19 cellular contexts compared by ENCODE assay signal in the genomic region with DNA sequence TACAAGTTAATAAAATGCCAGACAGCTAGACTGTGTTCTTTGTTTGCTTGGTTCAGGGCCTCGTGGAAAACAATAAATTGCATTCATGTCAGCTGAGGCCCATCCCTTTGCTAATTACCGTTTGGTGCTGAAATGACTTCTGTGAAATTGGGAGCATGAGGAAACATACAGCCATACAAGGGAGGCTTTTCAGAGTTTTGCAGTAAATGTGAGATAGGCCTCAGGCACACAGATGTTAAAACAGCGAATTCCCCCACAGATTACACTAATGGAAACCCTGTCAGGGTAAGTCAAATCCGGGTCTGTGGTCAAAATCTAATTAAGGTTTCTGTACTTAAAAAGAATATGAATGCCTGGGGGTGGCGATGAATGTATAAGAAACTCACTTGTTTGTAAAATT.
DNase-seq lines count a peak whose midpoint lies in the region; ATAC-seq and TF ChIP-seq lines count a peak whose summit lies in the region.
"Had no signal": no experiment of that assay in that cellular context is flagged by ENCODE, and none has a peak within 500 bp of the region (broad histone marks: within the 10 kb centered on the region; RNA-seq: fewer than 3 reads in every experiment).

No MANE protein-coding gene starts in this region.

- in situ Hi-C loops in GM13977 (cut with MboI; ENCODE audit: low pct_unique_long_range_greater_than_20kb, low sequenced_read_pairs, unreplicated experiment) = no loop called here

- no peak for TF ChIP-seq CTCF in GM13977 (IDR thresholded peaks at IDR 0.05; ENCODE audit: extremely low read depth, insufficient read depth, missing control alignments)

- no peak for ATAC-seq in GM21786 (IDR thresholded peaks at IDR 0.05; ENCODE audit: unreplicated experiment)
- ATAC-seq: natural killer cell, T-cell had no signal

- DNase-seq in GM13977 (ENCODE audit: low spot score) = peak; percentile 29
- peak; percentile 87 for DNase-seq in NCI-H526 treated with DMSO at 0.1 percent for 48 hours (lab: John Stamatoyannopoulos, UW)
- DNase-seq in epidermal melanocyte (ENCODE audit: insufficient read length, low spot score) = peak; percentile 90
- peak; percentile 89 for DNase-seq in pons (ENCODE audit: low spot score)
- DNase-seq in DMS114 treated with DMSO at 0.1 percent for 48 hours (lab: John Stamatoyannopoulos, UW; ENCODE audit: unreplicated experiment) = no peak
- no peak for DNase-seq in NCI-H2029 (lab: John Stamatoyannopoulos, UW)
- DNase-seq: activated CD4-positive, alpha-beta T cell treated with anti-CD3 and anti-CD28 coated beads, Interleukin-2, amount 50 U/mL, for 4 hours; activated naive CD4-positive, alpha-beta T cell treated with anti-CD3 and anti-CD28 coated beads, Interleukin-2, amount 50 U/mL, for 16 hours; colonic mucosa; erythroblast; HFFc6; natural killer cell; NCI-H1694 treated with DMSO at 0.1 percent for 48 hours; Peyer's patch; psoas muscle; spleen; T-cell; thyroid gland had no signal

Comparison
In these comparisons a context has a peak if more than half of its experiments do, and no peak if none do; other contexts are left out.
1. DNase-seq: peak in GM13977 (single experiment), NCI-H526 treated with DMSO at 0.1 percent for 48 hours (single experiment), epidermal melanocyte (single experiment) and pons (single experiment); none in DMS114 treated with DMSO at 0.1 percent for 48 hours (single experiment) and NCI-H2029 (single experiment).